9 cellular contexts compared by ENCODE assay signal in the genomic region with DNA sequence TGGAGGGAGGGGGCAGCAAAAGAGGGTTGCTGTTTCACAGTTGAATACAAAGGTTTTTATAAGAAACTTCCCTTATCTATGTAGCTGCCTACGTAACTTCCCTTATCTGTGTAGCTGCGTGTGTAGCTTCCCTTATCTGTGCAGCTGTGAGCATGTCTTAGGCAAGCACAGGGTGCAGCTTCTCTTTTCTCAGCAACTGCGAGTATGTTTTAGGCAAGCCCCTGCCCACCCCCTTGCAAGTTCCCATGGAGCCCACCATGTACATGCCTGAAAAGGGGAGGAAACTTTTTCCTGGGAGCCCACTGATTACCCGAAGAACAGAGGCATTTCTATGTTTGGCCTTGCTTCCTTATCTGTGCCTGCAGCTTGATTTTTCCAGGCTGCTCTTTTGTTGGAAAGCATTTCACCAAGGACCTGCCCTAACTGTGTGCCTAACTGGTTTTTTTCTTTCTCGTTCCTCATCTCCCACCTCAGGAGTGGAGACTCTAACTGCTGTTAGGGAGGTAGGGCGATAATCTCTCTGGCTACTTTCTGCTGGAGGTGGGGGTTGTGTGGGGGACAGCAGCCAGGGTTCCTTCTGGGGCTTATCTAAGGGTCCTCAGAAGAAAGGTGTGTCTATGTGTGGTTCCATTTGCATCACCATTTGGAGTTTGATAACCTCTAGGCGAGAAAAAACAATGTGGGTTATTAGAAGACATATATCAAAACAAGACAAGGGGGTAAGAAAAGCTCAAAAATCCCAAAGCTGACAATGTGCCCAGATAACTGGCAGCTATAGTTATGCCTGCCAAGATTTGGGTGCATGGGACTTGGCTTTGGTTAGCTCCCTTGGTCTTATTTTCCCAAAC. TPM values are rescaled to one million over a fixed set of nuclear protein-coding genes. Genes with fewer than 3 reads are reported as not detected.
DNase-seq lines count a peak whose midpoint lies in the region; FAIRE-seq and TF ChIP-seq lines count a peak whose summit lies in the region.
"Had no signal": no experiment of that assay in that cellular context is flagged by ENCODE, and none has a peak within 500 bp of the region (broad histone marks: within the 10 kb centered on the region; RNA-seq: fewer than 3 reads in every experiment).

No MANE protein-coding gene starts in this region.

- H3K27ac Mint-ChIP-seq in stimulated activated naive CD8-positive, alpha-beta T cell treated with anti-CD3 and anti-CD28 coated beads, Interleukin-15, Interleukin-2, amounts not matched to agents 100 ng/mL and 50 ng/mL, for 24 hours, result peak overlapping the region; percentile 69
- H3K27ac Mint-ChIP-seq: activated CD4-positive, alpha-beta T cell treated with anti-CD3 and anti-CD28 coated beads, Interleukin-2, amount 10 ng/mL, durations not matched to agents 24 days and 14 days had no signal

- DNase-seq in GM20000 (ENCODE audit: low spot score) (peak; percentile 52), NCI-H226 (peak; percentile 92), fibroblast of villous mesenchyme (ENCODE audit: low read depth) (peak; percentile 93), kidney tubule cell (ENCODE audit: low spot score) (no peak), urothelium cell line (ENCODE audit: low spot score) (no peak), mesenteric fat pad (ENCODE audit: low spot score) (no peak), AG08395 (ENCODE audit: low spot score) (no peak)
- DNase-seq: activated CD4-positive, alpha-beta T cell treated with anti-CD3 and anti-CD28 coated beads, Interleukin-2, amount 10 ng/mL, durations not matched to agents 24 days and 14 days had no signal

- H3K4me3 Mint-ChIP-seq in stimulated activated naive CD8-positive, alpha-beta T cell treated with anti-CD3 and anti-CD28 coated beads, Interleukin-15, Interleukin-2, amounts not matched to agents 100 ng/mL and 50 ng/mL, for 24 hours, result no peak overlapping the region
- H3K4me3 Mint-ChIP-seq: activated CD4-positive, alpha-beta T cell treated with anti-CD3 and anti-CD28 coated beads, Interleukin-2, amount 10 ng/mL, durations not matched to agents 24 days and 14 days had no signal

- no peaks in the 10 kb centered on the region for H3K4me1 Mint-ChIP-seq in stimulated activated naive CD8-positive, alpha-beta T cell treated with anti-CD3 and anti-CD28 coated beads, Interleukin-15, Interleukin-2, amounts not matched to agents 100 ng/mL and 50 ng/mL, for 24 hours (ENCODE audit: low read depth)
- H3K4me1 Mint-ChIP-seq: activated CD4-positive, alpha-beta T cell treated with anti-CD3 and anti-CD28 coated beads, Interleukin-2, amount 10 ng/mL, durations not matched to agents 24 days and 14 days had no signal

- H3K27me3 Mint-ChIP-seq in stimulated activated naive CD8-positive, alpha-beta T cell treated with anti-CD3 and anti-CD28 coated beads, Interleukin-15, Interleukin-2, amounts not matched to agents 100 ng/mL and 50 ng/mL, for 24 hours, result no peaks in the 10 kb centered on the region
- H3K27me3 Mint-ChIP-seq: activated CD4-positive, alpha-beta T cell treated with anti-CD3 and anti-CD28 coated beads, Interleukin-2, amount 10 ng/mL, durations not matched to agents 24 days and 14 days had no signal

- no peak for FAIRE-seq in urothelium cell line (lab: Jason Lieb, UNC)

- peaks cover 8% of the 10 kb centered on the region for H3K9me3 Mint-ChIP-seq in stimulated activated naive CD8-positive, alpha-beta T cell treated with anti-CD3 and anti-CD28 coated beads, Interleukin-15, Interleukin-2, amounts not matched to agents 100 ng/mL and 50 ng/mL, for 24 hours

- no peak overlapping the region for H3K4me3 ChIP-seq in fibroblast of villous mesenchyme (ENCODE audit: low read depth, low read length)

- H3K36me3 Mint-ChIP-seq in stimulated activated naive CD8-positive, alpha-beta T cell treated with anti-CD3 and anti-CD28 coated beads, Interleukin-15, Interleukin-2, amounts not matched to agents 100 ng/mL and 50 ng/mL, for 24 hours (ENCODE audit: low read depth), result peaks cover 68% of the 10 kb centered on the region

- TF ChIP-seq CTCF in GM20000 (IDR thresholded peaks at IDR 0.05; ENCODE audit: extremely low read depth, missing control alignments), result no peak
- TF ChIP-seq CTCF in fibroblast of villous mesenchyme (IDR thresholded peaks at IDR 0.05; ENCODE audit: insufficient read depth, low read depth, low read length), result no peak

RNA-seq across cellular contexts. Expression of a gene that starts 26.0 kb away (rescaled TPM):
- total RNA-seq in fibroblast of villous mesenchyme (13.9 and 17.7 TPM in 2 replicates), mesenteric fat pad (7.4 TPM)

Comparison
In these comparisons a context has a peak if more than half of its experiments do, and no peak if none do; other contexts are left out.
1. DNase-seq: peak in GM20000 (single experiment), NCI-H226 (single experiment) and fibroblast of villous mesenchyme (single experiment); none in kidney tubule cell (single experiment), urothelium cell line (single experiment), mesenteric fat pad (single experiment) and AG08395 (single experiment).